10 cellular contexts compared by ENCODE assay signal in genomic region chr18:9838144-9838877, GRCh38.
A peak's percentile ranks its signal among the peaks of the same experiment; 100 is the strongest.
DNase-seq lines count a peak whose midpoint lies in the region; ATAC-seq and TF ChIP-seq lines count a peak whose summit lies in the region.
"Had no signal": no experiment of that assay in that cellular context is flagged by ENCODE, and none has a peak within 500 bp of the region (broad histone marks: within the 10 kb centered on the region; RNA-seq: fewer than 3 reads in every experiment).

No MANE protein-coding gene starts in this region.

- ATAC-seq in GM18861 (IDR thresholded peaks at IDR 0.05; ENCODE audit: unreplicated experiment): no peak
- ATAC-seq: stimulated activated naive CD8-positive, alpha-beta T cell treated with anti-CD3 and anti-CD28 coated beads, Interleukin-15, amount 100 ng/mL, for 72 hours had no signal

- H3K9me3 Mint-ChIP-seq in nephron: no peaks in the 10 kb centered on the region
- H3K9me3 Mint-ChIP-seq: stimulated activated naive CD8-positive, alpha-beta T cell treated with anti-CD3 and anti-CD28 coated beads, Interleukin-15, amount 100 ng/mL, for 72 hours had no signal

- H3K27ac Mint-ChIP-seq in nephron: peak overlapping the region; percentile 0 to 15 (median 8)
- H3K27ac Mint-ChIP-seq: stimulated activated naive CD8-positive, alpha-beta T cell treated with anti-CD3 and anti-CD28 coated beads, Interleukin-15, amount 100 ng/mL, for 72 hours had no signal

- TF ChIP-seq CTCF in nephron (IDR thresholded peaks at IDR 0.05; ENCODE audit: unreplicated experiment in 3 of 3): no peak

- peaks cover 3% of the 10 kb centered on the region for H3K27me3 Mint-ChIP-seq in nephron (ENCODE audit: low read depth)

- H3K4me3 Mint-ChIP-seq in nephron: no peak overlapping the region
- H3K4me3 Mint-ChIP-seq: stimulated activated naive CD8-positive, alpha-beta T cell treated with anti-CD3 and anti-CD28 coated beads, Interleukin-15, amount 100 ng/mL, for 72 hours had no signal

- peaks cover 51% of the 10 kb centered on the region for H3K4me1 Mint-ChIP-seq in nephron
- H3K4me1 Mint-ChIP-seq: stimulated activated naive CD8-positive, alpha-beta T cell treated with anti-CD3 and anti-CD28 coated beads, Interleukin-15, amount 100 ng/mL, for 72 hours had no signal

- DNase-seq in DMS79 treated with DMSO at 0.1 percent for 48 hours (lab: John Stamatoyannopoulos, UW): peak; percentile 92
- peak; percentile 31 for DNase-seq in NCI-H2171 (lab: John Stamatoyannopoulos, UW)
- DNase-seq in fibroblast of gingiva (ENCODE audit: low read depth): peak; percentile 16
- no peak for DNase-seq in NCI-H524 treated with DMSO at 0.1 percent for 48 hours (lab: John Stamatoyannopoulos, UW)
- no peak for DNase-seq in activated CD4-positive, alpha-beta T cell treated with anti-CD3 and anti-CD28 coated beads for 48 hours
- DNase-seq in RKO (ENCODE audit: low spot score): no peak
- DNase-seq: retina; stimulated activated naive CD8-positive, alpha-beta T cell treated with anti-CD3 and anti-CD28 coated beads, Interleukin-15, amount 100 ng/mL, for 72 hours had no signal

- peaks cover 4% of the 10 kb centered on the region for H3K36me3 Mint-ChIP-seq in nephron (ENCODE audit: low read depth)

Comparison
In these comparisons a context has a peak if more than half of its experiments do, and no peak if none do; other contexts are left out.
1. DNase-seq: peak in DMS79 treated with DMSO at 0.1 percent for 48 hours (single experiment), NCI-H2171 (single experiment) and fibroblast of gingiva (single experiment); none in NCI-H524 treated with DMSO at 0.1 percent for 48 hours (single experiment), activated CD4-positive, alpha-beta T cell treated with anti-CD3 and anti-CD28 coated beads for 48 hours (single experiment) and RKO (single experiment).